In genomic region chr1:20484526-20485462, GRCh38 we compare ENCODE assay signal across 8 cellular contexts. TPM values are rescaled to one million over a fixed set of nuclear protein-coding genes. Genes with fewer than 3 reads are reported as not detected.
DNase-seq lines count a peak whose midpoint lies in the region; ATAC-seq and TF ChIP-seq lines count a peak whose summit lies in the region.

No MANE protein-coding gene starts in this region.

- no peaks in the 10 kb centered on the region for H4K20me1 ChIP-seq in fibroblast of lung (ENCODE audit: control insufficient read depth, extremely low read depth, insufficient read depth, low read length)

- H3K27ac ChIP-seq in RWPE2 (ENCODE audit: poor library complexity, severe bottlenecking) (peak overlapping the region; percentile 81), fibroblast of lung (ENCODE audit: insufficient read depth, low read length) (peak overlapping the region; percentile 53), neuronal stem cell (replicated peaks; ENCODE audit: low read length) (peak overlapping the region; percentile 98)

- H3K27me3 ChIP-seq in RWPE2 (ENCODE audit: insufficient read depth, poor library complexity, severe bottlenecking) (no peaks in the 10 kb centered on the region), fibroblast of lung (ENCODE audit: control insufficient read depth, insufficient read depth, low read length) (no peaks in the 10 kb centered on the region), neuronal stem cell (ENCODE audit: control insufficient read depth in 3 of 3, insufficient read depth in 3 of 3, low read depth in 1 of 3, low read length in 3 of 3) (peaks cover 0 to 35% (median 6%) of the 10 kb centered on the region in 3 experiments)

- H3K14ac ChIP-seq in neuronal stem cell (ENCODE audit: low read length) = peak overlapping the region; percentile 94

- H3K36me3 ChIP-seq in RWPE2 (ENCODE audit: low read depth) = peaks cover 13% of the 10 kb centered on the region
- no peaks in the 10 kb centered on the region for H3K36me3 ChIP-seq in fibroblast of lung (ENCODE audit: control insufficient read depth, insufficient read depth, low read length)
- no peaks in the 10 kb centered on the region for H3K36me3 ChIP-seq in neuronal stem cell (replicated peaks in 1 of 2; ENCODE audit: control insufficient read depth in 2 of 2, insufficient read depth in 2 of 2, low read length in 2 of 2)

- H3K4ac ChIP-seq in neuronal stem cell (ENCODE audit: low read length) = peak overlapping the region; percentile 66

- H3K18ac ChIP-seq in neuronal stem cell (ENCODE audit: low read length) = peak overlapping the region; percentile 98

- peaks cover 6% of the 10 kb centered on the region for H3K79me1 ChIP-seq in neuronal stem cell (ENCODE audit: low read depth, low read length)

- H2AK5ac ChIP-seq in neuronal stem cell (ENCODE audit: low read depth, low read length) = peak overlapping the region; percentile 82

- H2BK120ac ChIP-seq in neuronal stem cell (ENCODE audit: low read depth, low read length) = peak overlapping the region; percentile 12

- H3K4me1 ChIP-seq in RWPE2 (ENCODE audit: insufficient read depth, poor library complexity, severe bottlenecking) (peaks cover 18% of the 10 kb centered on the region), fibroblast of lung (ENCODE audit: control insufficient read depth, extremely low read depth, insufficient read depth, low read length) (peaks cover 25% of the 10 kb centered on the region), neuronal stem cell (ENCODE audit: control insufficient read depth in 2 of 2, insufficient read depth in 1 of 2, low read depth in 1 of 2, low read length in 2 of 2) (peaks cover 29 to 30% of the 10 kb centered on the region in 2 donors)

- peak overlapping the region; percentile 81 for H2BK15ac ChIP-seq in neuronal stem cell (ENCODE audit: low read length)

- H3K4me3 ChIP-seq in RWPE2 (ENCODE audit: severe bottlenecking) (peak overlapping the region; percentile 72), fibroblast of lung (replicated peaks in 1 of 4; ENCODE audit: control extremely low read depth in 1 of 4, insufficient read depth in 1 of 4, low read depth in 3 of 4, low read length in 4 of 4) (peak overlapping the region; percentile 77 to 99 (median 88)), neuronal stem cell (ENCODE audit: low read length in 2 of 2) (peak overlapping the region; percentile 63 to 92)

- H4K91ac ChIP-seq in neuronal stem cell (ENCODE audit: low read depth, low read length, poor library complexity) = peak overlapping the region; percentile 35

- TF ChIP-seq CTCF in RWPE2 (IDR thresholded peaks at IDR 0.05; ENCODE audit: poor library complexity, severe bottlenecking) (no peak), fibroblast of lung (conservative IDR thresholded peaks at IDR 0.05 in 1 of 2, IDR thresholded peaks at IDR 0.05 in 1 of 2; ENCODE audit: low read depth in 1 of 2, low read length in 2 of 2) (no peak)

- H3K79me2 ChIP-seq in fibroblast of lung (ENCODE audit: control insufficient read depth, insufficient read depth, low read length) = peaks cover 31% of the 10 kb centered on the region

- DNase-seq in ELF-1 (ENCODE audit: low read depth, low spot score) (peak; percentile 27), RWPE2 (ENCODE audit: low spot score) (no peak), fibroblast of lung (ENCODE audit: low read depth in 2 of 2) (no peak), neuronal stem cell (ENCODE audit: low spot score) (peak; percentile 55), GM19240 (ENCODE audit: insufficient read length, low spot score) (no peak), NCI-H226 (no peak), NCI-H128 (lab: John Stamatoyannopoulos, UW; ENCODE audit: unreplicated experiment) (no peak)

- peak overlapping the region; percentile 92 for H3K9ac ChIP-seq in fibroblast of lung (ENCODE audit: insufficient read depth, low read length)
- H3K9ac ChIP-seq in neuronal stem cell (ENCODE audit: low read depth, low read length, poor library complexity) = peak overlapping the region; percentile 98

- H2BK12ac ChIP-seq in neuronal stem cell (ENCODE audit: low read length) = no peak overlapping the region

- H2AFZ ChIP-seq in fibroblast of lung (ENCODE audit: low read length) (no peak overlapping the region), neuronal stem cell (ENCODE audit: low read length) (peak overlapping the region; percentile 91)

- no CpG with 5 or more reads among the region's 89 CpGs for WGBS in neuronal stem cell (ENCODE audit: extremely low coverage in 2 of 2, insufficient read length in 2 of 2, insufficient replicate concordance in 1 of 2), 2 donors

- H3K4me2 ChIP-seq in fibroblast of lung (ENCODE audit: extremely low read depth, insufficient read depth, low read length) (peak overlapping the region; percentile 59), neuronal stem cell (ENCODE audit: insufficient read depth, low read length, poor library complexity, severe bottlenecking) (peak overlapping the region; percentile 83)

- peak overlapping the region; percentile 80 for H3K23ac ChIP-seq in neuronal stem cell (ENCODE audit: low read depth, low read length, poor library complexity)

- ATAC-seq in RWPE2 (ENCODE audit: low read depth) (no peak; the same call in 2 of the 3 replicates), GM21423 (IDR thresholded peaks at IDR 0.05; ENCODE audit: unreplicated experiment) (no peak)

- H3K9me3 ChIP-seq in RWPE2 (ENCODE audit: severe bottlenecking) = no peaks in the 10 kb centered on the region
- no peaks in the 10 kb centered on the region for H3K9me3 ChIP-seq in fibroblast of lung (ENCODE audit: control insufficient read depth, insufficient read depth, low read depth, low read length)
- no peaks in the 10 kb centered on the region for H3K9me3 ChIP-seq in neuronal stem cell (replicated peaks in 1 of 2; ENCODE audit: control insufficient read depth in 2 of 2, insufficient read depth in 1 of 2, low read depth in 1 of 2, low read length in 2 of 2)

- peak overlapping the region; percentile 96 for H2BK5ac ChIP-seq in neuronal stem cell (ENCODE audit: low read length)

- no peak overlapping the region for H4K8ac ChIP-seq in neuronal stem cell (ENCODE audit: low read depth, low read length)

RNA-seq across cellular contexts. Expression of gene CAMK2N1, which starts 1.2 kb away (rescaled TPM):
- total RNA-seq in fibroblast of lung = 44.2 and 79.9 TPM in 2 replicates
- polyA plus RNA-seq in fibroblast of lung = 94.9 and 156 TPM in 2 replicates
- polyA plus RNA-seq in fibroblast of lung (2012) = 142 and 220 TPM in 2 replicates
- 38.9 and 62.1 TPM in 2 replicates for polyA minus RNA-seq in fibroblast of lung (ENCODE audit: low replicate concordance)
- 61.9 TPM for polyA plus RNA-seq in neuronal stem cell (2013, experiment 1 of 2)
- polyA plus RNA-seq in neuronal stem cell (2013, experiment 2 of 2) = 63.1 TPM

RNA-seq across cellular contexts. Expression of gene MUL1, which starts 23.2 kb away (rescaled TPM):
- 21.8 and 26.9 TPM in 2 replicates for total RNA-seq in fibroblast of lung
- polyA plus RNA-seq in fibroblast of lung = 25.7 and 31.9 TPM in 2 replicates
- polyA plus RNA-seq in fibroblast of lung (2012) = 25.5 and 34.3 TPM in 2 replicates
- polyA minus RNA-seq in fibroblast of lung (ENCODE audit: low replicate concordance) = 45.2 and 78.8 TPM in 2 replicates
- polyA plus RNA-seq in neuronal stem cell (2013, experiment 1 of 2) = 10.7 TPM
- polyA plus RNA-seq in neuronal stem cell (2013, experiment 2 of 2) = 10.3 TPM

Comparison
In these comparisons a context has a peak if more than half of its experiments do, and no peak if none do; other contexts are left out.
1. DNase-seq: peak in ELF-1 (single experiment) and neuronal stem cell (single experiment); none in RWPE2 (single experiment), fibroblast of lung (0 of 2), GM19240 (single experiment), NCI-H226 (single experiment) and NCI-H128 (single experiment).
2. Peak in every context shown above with its lines, with median percentiles within 50 percentile points of each other: H3K27ac ChIP-seq and H3K4me3 ChIP-seq.